ENCODE assay signal across 20 cellular contexts in genomic region chr19:27759896-27760295, GRCh38.
"Had no signal": no experiment of that assay in that cellular context is flagged by ENCODE, and none has a peak within 500 bp of the region (broad histone marks: within the 10 kb centered on the region; RNA-seq: fewer than 3 reads in every experiment).

No MANE protein-coding gene starts in this region.

- H3K4me3 ChIP-seq: esophagus squamous epithelium, gastroesophageal sphincter, hepatocyte, right lobe of liver, skin epidermis, testis, tibial nerve had no signal

- H3K4me1 Mint-ChIP-seq: central memory CD8-positive, alpha-beta T cell; stimulated activated naive B cell treated with anti-CD40 and anti-IgM and Interleukin-4, amounts not matched to agents 10 μg/mL and 1 μg/mL and 100 μg/mL, for 72 hours; stimulated activated naive CD8-positive, alpha-beta T cell treated with anti-CD3 and anti-CD28 coated beads, Interleukin-15, amount 100 ng/mL, for 72 hours had no signal

- H3K4me1 ChIP-seq: esophagus squamous epithelium, gastroesophageal sphincter, right lobe of liver, testis, tibial nerve had no signal

- H3K27ac ChIP-seq: esophagus squamous epithelium, gastroesophageal sphincter, hepatocyte, neutrophil, right lobe of liver, skin epidermis, testis, tibial nerve had no signal

- H3K9me3 ChIP-seq: neutrophil, right lobe of liver, testis had no signal

- H3K27ac Mint-ChIP-seq: dendritic cell treated with granulocyte-macrophage colony-stimulating factor and Interleukin-4, amounts not matched to agents 40 ng/mL and 50 ng/mL, for 4 days; naive thymus-derived CD8-positive, alpha-beta T cell; stimulated activated naive B cell treated with anti-CD40 and anti-IgM and Interleukin-4, amounts not matched to agents 10 μg/mL and 1 μg/mL and 100 μg/mL, for 72 hours; stimulated activated naive CD8-positive, alpha-beta T cell treated with anti-CD3 and anti-CD28 coated beads, Interleukin-15, amount 100 ng/mL, for 72 hours had no signal

- H3K27me3 ChIP-seq: esophagus squamous epithelium, gastroesophageal sphincter, hepatocyte, neutrophil, right lobe of liver, testis, tibial nerve had no signal

- ATAC-seq: gastroesophageal sphincter; naive thymus-derived CD8-positive, alpha-beta T cell; right lobe of liver; stimulated activated naive B cell treated with anti-CD40 and anti-IgM and Interleukin-4, amounts not matched to agents 10 μg/mL and 1 μg/mL and 100 μg/mL, for 72 hours; stimulated activated naive CD8-positive, alpha-beta T cell treated with anti-CD3 and anti-CD28 coated beads, Interleukin-15, amount 100 ng/mL, for 72 hours had no signal

- H3K27me3 Mint-ChIP-seq: central memory CD8-positive, alpha-beta T cell; dendritic cell treated with granulocyte-macrophage colony-stimulating factor and Interleukin-4, amounts not matched to agents 40 ng/mL and 50 ng/mL, for 4 days; naive thymus-derived CD8-positive, alpha-beta T cell; stimulated activated naive B cell treated with anti-CD40 and anti-IgM and Interleukin-4, amounts not matched to agents 10 μg/mL and 1 μg/mL and 100 μg/mL, for 72 hours; stimulated activated naive CD8-positive, alpha-beta T cell treated with anti-CD3 and anti-CD28 coated beads, Interleukin-15, amount 100 ng/mL, for 72 hours had no signal

- H3K4me3 Mint-ChIP-seq: central memory CD8-positive, alpha-beta T cell; dendritic cell treated with granulocyte-macrophage colony-stimulating factor and Interleukin-4, amounts not matched to agents 40 ng/mL and 50 ng/mL, for 4 days; naive thymus-derived CD8-positive, alpha-beta T cell; stimulated activated naive B cell treated with anti-CD40 and anti-IgM and Interleukin-4, amounts not matched to agents 10 μg/mL and 1 μg/mL and 100 μg/mL, for 72 hours; stimulated activated naive CD8-positive, alpha-beta T cell treated with anti-CD3 and anti-CD28 coated beads, Interleukin-15, amount 100 ng/mL, for 72 hours had no signal

- DNase-seq: esophagus squamous epithelium; foreskin fibroblast; glutamatergic neuron; kidney; left cardiac atrium; mesendoderm; naive thymus-derived CD8-positive, alpha-beta T cell; right lobe of liver; stimulated activated CD4-positive, alpha-beta T cell treated with anti-CD3 and anti-CD28 coated beads, Interleukin-2, amount 100 ng/mL, for 24 hours; stimulated activated CD4-positive, alpha-beta T cell treated with anti-CD3 and anti-CD28 coated beads, Interleukin-4, amount 100 ng/mL, for 4 hours; stimulated activated naive B cell treated with anti-CD40 and anti-IgM and Interleukin-4, amounts not matched to agents 10 μg/mL and 1 μg/mL and 100 μg/mL, for 72 hours; stimulated activated naive CD8-positive, alpha-beta T cell treated with anti-CD3 and anti-CD28 coated beads, Interleukin-15, amount 100 ng/mL, for 72 hours; testis had no signal

- H3K36me3 ChIP-seq: esophagus squamous epithelium, gastroesophageal sphincter, neutrophil, right lobe of liver had no signal
